8 cellular contexts compared by ENCODE assay signal in the genomic region with DNA sequence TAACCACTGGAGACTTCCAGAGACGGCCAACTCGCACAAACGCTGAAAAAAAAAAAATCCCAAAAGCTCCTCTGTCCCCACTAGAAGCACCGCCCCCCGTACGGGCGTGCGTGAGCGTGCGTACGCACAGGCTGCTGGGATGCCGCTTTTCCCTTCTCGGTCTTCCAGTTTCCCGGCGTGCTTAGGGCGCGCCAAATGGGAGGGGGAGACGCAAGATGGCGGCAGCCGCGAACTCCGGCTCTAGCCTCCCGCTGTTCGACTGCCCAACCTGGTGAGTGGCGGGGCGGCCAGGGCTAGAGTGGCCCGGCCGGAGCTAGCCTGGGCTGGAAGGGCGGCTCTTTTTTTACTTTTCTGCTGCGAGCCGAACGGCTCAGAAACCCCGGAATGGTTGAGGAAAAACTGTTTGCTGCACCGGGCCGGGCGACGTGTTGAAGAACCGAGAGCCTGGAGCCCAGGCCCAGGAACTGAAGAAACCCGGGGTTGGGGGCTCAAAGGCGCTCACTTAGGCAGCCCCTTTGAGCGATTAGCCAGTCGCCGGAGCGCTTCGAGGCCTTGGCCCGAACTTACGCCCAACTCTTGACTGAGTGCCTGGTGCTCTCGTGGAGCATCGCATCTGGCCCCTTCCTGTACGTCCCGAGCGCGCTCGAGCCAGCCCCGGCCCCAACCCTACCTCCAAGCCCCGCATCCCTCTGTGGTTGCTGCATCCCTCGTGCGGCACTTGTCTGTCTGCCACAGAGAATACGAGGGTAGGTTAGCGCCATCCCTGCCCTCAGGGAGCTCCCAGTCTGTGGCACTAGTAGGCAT. TPM values are rescaled to one million over a fixed set of nuclear protein-coding genes. Genes with fewer than 3 reads are reported as not detected.
DNase-seq lines count a peak whose midpoint lies in the region; ATAC-seq and TF ChIP-seq lines count a peak whose summit lies in the region.

A gene (plus strand): TSS at position 162 of the 804 bp plus-strand sequence. CDS start 54 bp downstream, at position 216.

- peaks cover 35% of the 10 kb centered on the region for H3K36me3 Mint-ChIP-seq in CD8-positive, alpha-beta T cell

- POLR2A ChIA-PET in CD8-positive, alpha-beta T cell (lab: Charles Lee) = interaction anchor here (0.6 to 1.9 kb wide), 9 partner anchors 8 to 175 kb away, joined by 3 to 9 read pairs (median 3); a partner anchor contains a TSS

- no peaks in the 10 kb centered on the region for H3K27me3 ChIP-seq in CD8-positive, alpha-beta T cell (ENCODE audit: insufficient read depth, low read length)
- H3K27me3 ChIP-seq in endocrine pancreas (ENCODE audit: control insufficient read depth, insufficient read depth, low read length) (no peaks in the 10 kb centered on the region), mesendoderm (ENCODE audit: insufficient read depth, low read length, poor library complexity) (no peaks in the 10 kb centered on the region)

- no peaks in the 10 kb centered on the region for H3K9me3 Mint-ChIP-seq in CD8-positive, alpha-beta T cell

- no peak within 1 kb of the TSS for H2BK120ac ChIP-seq in mesendoderm (ENCODE audit: low read depth, low read length)

- no peak for TF ChIP-seq CTCF in CD8-positive, alpha-beta T cell (IDR thresholded peaks at IDR 0.05)

- peak within 1 kb of the TSS; percentile 73 for H3K23ac ChIP-seq in mesendoderm (ENCODE audit: low read length)

- peaks cover 12% of the 10 kb centered on the region for H3K79me1 ChIP-seq in mesendoderm (ENCODE audit: low read length)

- no peak within 1 kb of the TSS for H2BK15ac ChIP-seq in mesendoderm (replicated peaks; ENCODE audit: low read depth)

- H3K4me3 ChIP-seq in CD8-positive, alpha-beta T cell (ENCODE audit: low read depth, low read length) = peak within 1 kb of the TSS; percentile 91
- H3K4me3 ChIP-seq in endocrine pancreas (ENCODE audit: control insufficient read depth, insufficient read depth, low read length) = peak within 1 kb of the TSS; percentile 88
- peak within 1 kb of the TSS; percentile 95 for H3K4me3 ChIP-seq in mesendoderm (ENCODE audit: low read length)

- no CpG with 5 or more reads among the region's 60 CpGs for WGBS in mesendoderm (ENCODE audit: extremely low coverage, insufficient coverage, low lambda C conversion rate)

- intact Hi-C loops in CD8-positive, alpha-beta T cell (cut with DNase I, micrococcal nuclease) = loop anchor here (1.0 to 5.0 kb wide), 6 partner anchors 41 to 676 kb away; a partner anchor contains a TSS

- H3K56ac ChIP-seq in mesendoderm (ENCODE audit: low read length) = peak within 1 kb of the TSS; percentile 99

- H4K5ac ChIP-seq in mesendoderm (ENCODE audit: low read length) = no peak within 1 kb of the TSS

- no peaks in the 10 kb centered on the region for H3K9me3 ChIP-seq in CD8-positive, alpha-beta T cell (ENCODE audit: low read length)
- H3K9me3 ChIP-seq in endocrine pancreas (ENCODE audit: control insufficient read depth, low read length) = no peaks in the 10 kb centered on the region

- peak within 1 kb of the TSS; percentile 91 for H3K27ac Mint-ChIP-seq in CD8-positive, alpha-beta T cell

- peak within 1 kb of the TSS; percentile 82 for H3K27ac ChIP-seq in CD8-positive, alpha-beta T cell (ENCODE audit: low read depth, low read length)
- H3K27ac ChIP-seq in mesendoderm (ENCODE audit: low read depth, low read length) = peak within 1 kb of the TSS; percentile 55

- ATAC-seq in CD8-positive, alpha-beta T cell = peak; percentile 99
- peak; percentile 86 for ATAC-seq in GM19467 (IDR thresholded peaks at IDR 0.05; ENCODE audit: unreplicated experiment)

- peaks cover 14% of the 10 kb centered on the region for H3K36me3 ChIP-seq in CD8-positive, alpha-beta T cell (ENCODE audit: insufficient read depth, low read length)
- H3K36me3 ChIP-seq in endocrine pancreas (ENCODE audit: control insufficient read depth, insufficient read depth, low read length) (peaks cover 4% of the 10 kb centered on the region), mesendoderm (ENCODE audit: control insufficient read depth, insufficient read depth, low read length) (no peaks in the 10 kb centered on the region)

- H3K4me1 Mint-ChIP-seq in CD8-positive, alpha-beta T cell (ENCODE audit: low read depth) = peaks cover 43% of the 10 kb centered on the region

- H3K18ac ChIP-seq in mesendoderm (ENCODE audit: low read length) = peak within 1 kb of the TSS; percentile 81

- H3K4me3 Mint-ChIP-seq in CD8-positive, alpha-beta T cell = peak within 1 kb of the TSS; percentile 91

- H3K4me1 ChIP-seq in CD8-positive, alpha-beta T cell (ENCODE audit: insufficient read depth, low read length) = peaks cover 25% of the 10 kb centered on the region
- H3K4me1 ChIP-seq in endocrine pancreas (ENCODE audit: control insufficient read depth, insufficient read depth, low read length) (peaks cover 20% of the 10 kb centered on the region), mesendoderm (ENCODE audit: control insufficient read depth, low read depth, low read length) (peaks cover 8% of the 10 kb centered on the region)

- peak within 1 kb of the TSS; percentile 98 for H3K4ac ChIP-seq in mesendoderm (ENCODE audit: low read depth, low read length)

- peak within 1 kb of the TSS; percentile 83 for H4K8ac ChIP-seq in mesendoderm (ENCODE audit: low read depth, low read length)

- H2BK5ac ChIP-seq in mesendoderm (ENCODE audit: low read length) = no peak within 1 kb of the TSS

- DNase-seq in CD8-positive, alpha-beta T cell = peak; percentile 69 to 92 (median 85)
- DNase-seq in HT-29 (ENCODE audit: low spot score) (peak; percentile 97), NOMO-1 treated with dmso at 0.1 percent for 144 hours (lab: John Stamatoyannopoulos, UW; ENCODE audit: unreplicated experiment) (peak; percentile 95), mesendoderm (peak; percentile 99)
- DNase-seq in activated CD8-positive, alpha-beta memory T cell treated with anti-CD3 and anti-CD28 coated beads for 48 hours (ENCODE audit: low read depth in 2 of 3, low spot score in 2 of 3) = peak; percentile 59 to 78 (median 64)
- peak; percentile 73 for DNase-seq in stimulated activated CD8-positive, alpha-beta memory T cell treated with anti-CD3 and anti-CD28 coated beads, Interleukin-15, amount 100 ng/mL, for 1 hour (ENCODE audit: low read depth)

- H3K4me2 ChIP-seq in mesendoderm (ENCODE audit: low read length) = peak within 1 kb of the TSS; percentile 39

- no peak within 1 kb of the TSS for H2AK5ac ChIP-seq in mesendoderm (ENCODE audit: low read length)

- peak within 1 kb of the TSS; percentile 95 for H3K9ac ChIP-seq in endocrine pancreas (ENCODE audit: control insufficient read depth, insufficient read depth, low read length)
- peak within 1 kb of the TSS; percentile 96 for H3K9ac ChIP-seq in mesendoderm (ENCODE audit: low read length)

- no peaks in the 10 kb centered on the region for H3K27me3 Mint-ChIP-seq in CD8-positive, alpha-beta T cell (ENCODE audit: low read depth)

- H3K79me2 ChIP-seq in mesendoderm (ENCODE audit: control insufficient read depth, insufficient read depth, low read length) = peaks cover 29% of the 10 kb centered on the region

- CTCF ChIA-PET in CD8-positive, alpha-beta T cell (lab: Charles Lee) = no interaction called here

RNA-seq across cellular contexts. Expression of the gene that starts here (rescaled TPM):
- total RNA-seq in CD8-positive, alpha-beta T cell = 10 to 100 TPM; 24.9 to 25.3 TPM
- total RNA-seq in HT-29 (2014; rRNA removed; shearing (Covaris generic)) = 58.5 and 70.1 TPM in 2 replicates
- polyA plus RNA-seq in mesendoderm (2013, experiment 1 of 2) = 50.8 TPM
- polyA plus RNA-seq in mesendoderm (2013, experiment 2 of 2) = 49.6 TPM

Comparison
In these comparisons a context has a peak if more than half of its experiments do, and no peak if none do; other contexts are left out.
1. Peak in every context shown above with its lines: DNase-seq, ATAC-seq, H3K4me3 ChIP-seq and H3K27ac ChIP-seq.